In genomic region chr22:37037669-37038068, GRCh38 we compare ENCODE assay signal across 18 cellular contexts. TPM values are rescaled to one million over a fixed set of nuclear protein-coding genes. Genes with fewer than 3 reads are reported as not detected.
DNase-seq lines count a peak whose midpoint lies in the region; ATAC-seq, FAIRE-seq and TF ChIP-seq lines count a peak whose summit lies in the region.
"Had no signal": no experiment of that assay in that cellular context is flagged by ENCODE, and none has a peak within 500 bp of the region (broad histone marks: within the 10 kb centered on the region; RNA-seq: fewer than 3 reads in every experiment).

No MANE protein-coding gene starts in this region.

- H3K23ac ChIP-seq in mesenchymal stem cell (ENCODE audit: low read length in 2 of 2): no peak overlapping the region

- intact Hi-C loops in HepG2 (cut with micrococcal nuclease; ENCODE audit: unreplicated experiment): no loop called here
- intact Hi-C loops in right lobe of liver (cut with DNase I): no loop called here

- TF ChIP-seq POLR2A in HepG2 (IDR thresholded peaks at IDR 0.05; ENCODE audit: insufficient read depth in 1 of 2, low read depth in 2 of 2, low read length in 2 of 2): no peak
- TF ChIP-seq POLR2A in right lobe of liver (IDR thresholded peaks at IDR 0.05): no peak

- BruUV-seq in HepG2 (replicated peaks; lab: Mats Ljungman, UMichigan): no TSS peak

- FAIRE-seq in HepG2 (lab: Jason Lieb, UNC): no peak
- FAIRE-seq: GM12878, H54 had no signal

- H3K79me1 ChIP-seq in mesenchymal stem cell (replicated peaks; ENCODE audit: low read length, poor library complexity, severe bottlenecking): no peaks in the 10 kb centered on the region

- in situ Hi-C loops in HepG2 (cut with HindIII; ENCODE audit: extremely low pct_ligation_motif_present, low pct_unique_long_range_greater_than_20kb): no loop called here

- H3K4me3 ChIP-seq in HepG2 (replicated peaks in 1 of 3; ENCODE audit: insufficient read depth in 1 of 3, low read depth in 2 of 3, low read length in 3 of 3): no peak overlapping the region
- no peak overlapping the region for H3K4me3 ChIP-seq in right lobe of liver
- no peak overlapping the region for H3K4me3 ChIP-seq in mesenchymal stem cell (ENCODE audit: insufficient read depth in 1 of 2, low read depth in 1 of 2, low read length in 2 of 2)
- H3K4me3 ChIP-seq in hepatocyte: no peak overlapping the region
- H3K4me3 ChIP-seq: BLaER1 treated with 17β-estradiol and CSF1 and Interleukin-3, amounts not matched to agents 10 nM and 100 nM; GM12878 had no signal

- H3K27ac ChIP-seq in HepG2 (ENCODE audit: extremely low read length, insufficient read depth, low read length) (peak overlapping the region; percentile 11), right lobe of liver (no peak overlapping the region), mesenchymal stem cell (ENCODE audit: low read length, poor library complexity, severe bottlenecking) (no peak overlapping the region), hepatocyte (no peak overlapping the region)
- H3K27ac ChIP-seq: BLaER1 treated with 17β-estradiol and CSF1 and Interleukin-3, amounts not matched to agents 10 nM and 100 nM had no signal

- H3K27me3 ChIP-seq in HepG2 (ENCODE audit: control insufficient read depth in 1 of 2, insufficient read depth in 2 of 2, low read length in 2 of 2) (no peaks in the 10 kb centered on the region), right lobe of liver (no peaks in the 10 kb centered on the region), mesenchymal stem cell (ENCODE audit: control insufficient read depth in 1 of 2, insufficient read depth in 1 of 2, low read length in 2 of 2) (peaks cover 5 to 29% of the 10 kb centered on the region in 2 experiments), hepatocyte (no peaks in the 10 kb centered on the region)
- H3K27me3 ChIP-seq: BLaER1 treated with 17β-estradiol and CSF1 and Interleukin-3, amounts not matched to agents 10 nM and 100 nM had no signal

- H2AK5ac ChIP-seq in mesenchymal stem cell (ENCODE audit: low read length, severe bottlenecking): no peak overlapping the region

- POLR2A ChIA-PET in HepG2 (lab: Yijun Ruan, JAX): interaction anchor here (13.3 kb wide), 1 partner anchor 19 kb away, joined by 383 read pairs; the partner anchor contains the start of genes MPST and TST

- H3K79me2 ChIP-seq in HepG2 (ENCODE audit: insufficient read depth, low read length) (no peaks in the 10 kb centered on the region), hepatocyte (no peaks in the 10 kb centered on the region)

- DNase-seq in HepG2 (ENCODE audit: low spot score) (no peak), right lobe of liver (no peak), NCI-H2029 treated with DMSO at 0.1 percent for 48 hours (lab: John Stamatoyannopoulos, UW) (peak; percentile 50), mesenchymal stem cell (no peak), hepatocyte (ENCODE audit: low spot score) (no peak), cortex of kidney (lab: John Stamatoyannopoulos, UW) (no peak)
- DNase-seq: Calu3; CD8-positive, alpha-beta T cell; DMS 273 treated with DMSO at 0.1 percent for 48 hours; DMS53; DND-41; EL; HFFc6 had no signal

- H3K9me2 ChIP-seq in hepatocyte (replicated peaks; ENCODE audit: insufficient read depth): no peaks in the 10 kb centered on the region

- no peak overlapping the region for H3K4me2 ChIP-seq in HepG2 (ENCODE audit: low read depth, low read length)
- H3K4me2 ChIP-seq in mesenchymal stem cell (ENCODE audit: low read length, poor library complexity, severe bottlenecking): no peak overlapping the region
- no peak overlapping the region for H3K4me2 ChIP-seq in hepatocyte
- H3K4me2 ChIP-seq: BLaER1 treated with 17β-estradiol and CSF1 and Interleukin-3, amounts not matched to agents 10 nM and 100 nM had no signal

- no peak overlapping the region for H3K18ac ChIP-seq in mesenchymal stem cell (ENCODE audit: low read depth in 1 of 2, low read length in 2 of 2)

- H3K4ac ChIP-seq in mesenchymal stem cell (ENCODE audit: low read depth in 1 of 2, low read length in 2 of 2): no peak overlapping the region

- no peak for TF ChIP-seq CTCF in HepG2 (CRISPR knock-in tag; IDR thresholded peaks at IDR 0.05)
- no peak for TF ChIP-seq CTCF in right lobe of liver (IDR thresholded peaks at IDR 0.05)
- TF ChIP-seq CTCF in hepatocyte (IDR thresholded peaks at IDR 0.05; ENCODE audit: poor library complexity): no peak

- no peak overlapping the region for H3K14ac ChIP-seq in mesenchymal stem cell (ENCODE audit: low read length in 2 of 2)

- TF ChIP-seq RAD21 in HepG2 (CRISPR knock-in tag; IDR thresholded peaks at IDR 0.05): no peak

- no peak overlapping the region for H2BK12ac ChIP-seq in mesenchymal stem cell (ENCODE audit: low read length in 2 of 2)

- no peak overlapping the region for H4K8ac ChIP-seq in mesenchymal stem cell (ENCODE audit: low read length)

- 85% methylated on average over 14 of the region's 14 CpGs for WGBS in HepG2 (ENCODE audit: low lambda C conversion rate)
- 63% methylated on average over 12 of the region's 14 CpGs for WGBS in right lobe of liver (ENCODE audit: insufficient coverage, low coverage, low lambda C conversion rate, missing lambda C conversion rate)
- WGBS in mesenchymal stem cell: 73% methylated on average over 14 of the region's 14 CpGs
- 75% methylated on average over 13 of the region's 14 CpGs for WGBS in hepatocyte (ENCODE audit: low lambda C conversion rate, missing lambda C conversion rate)

- H2AFZ ChIP-seq in HepG2 (ENCODE audit: low read length): no peak overlapping the region
- H2AFZ ChIP-seq in mesenchymal stem cell (ENCODE audit: low read depth, low read length): no peak overlapping the region
- no peak overlapping the region for H2AFZ ChIP-seq in hepatocyte

- H3K4me1 ChIP-seq in HepG2 (ENCODE audit: insufficient read depth, low read length) (peaks cover 85% of the 10 kb centered on the region), right lobe of liver (peaks cover 0 to 24% (median 12%) of the 10 kb centered on the region in 4 donors), mesenchymal stem cell (ENCODE audit: control insufficient read depth, insufficient read depth, low read depth, low read length) (peaks cover 14% of the 10 kb centered on the region), hepatocyte (ENCODE audit: insufficient read depth) (peaks cover 22% of the 10 kb centered on the region)

- H4K20me1 ChIP-seq in HepG2 (ENCODE audit: insufficient read depth, low read length) (no peaks in the 10 kb centered on the region), hepatocyte (ENCODE audit: insufficient read depth, poor library complexity, severe bottlenecking) (no peaks in the 10 kb centered on the region)
- H4K20me1 ChIP-seq: BLaER1 treated with 17β-estradiol and CSF1 and Interleukin-3, amounts not matched to agents 10 nM and 100 nM had no signal

- CTCF ChIA-PET in HepG2 (lab: Yijun Ruan, JAX; ENCODE audit: low intra/inter-chr PET ratio, low total read pairs): no interaction called here

- H3K9me3 ChIP-seq in HepG2 (ENCODE audit: low read length) (no peaks in the 10 kb centered on the region), right lobe of liver (no peaks in the 10 kb centered on the region), mesenchymal stem cell (ENCODE audit: control insufficient read depth, low read length) (no peaks in the 10 kb centered on the region), hepatocyte (ENCODE audit: low read depth) (no peaks in the 10 kb centered on the region)
- H3K9me3 ChIP-seq: BLaER1 treated with 17β-estradiol and CSF1 and Interleukin-3, amounts not matched to agents 10 nM and 100 nM had no signal

- no peaks in the 10 kb centered on the region for H3K36me3 ChIP-seq in HepG2 (replicated peaks in 1 of 2; ENCODE audit: control insufficient read depth in 1 of 2, insufficient read depth in 2 of 2, low read length in 2 of 2)
- H3K36me3 ChIP-seq in right lobe of liver: no peaks in the 10 kb centered on the region
- no peaks in the 10 kb centered on the region for H3K36me3 ChIP-seq in mesenchymal stem cell (ENCODE audit: control insufficient read depth in 1 of 2, insufficient read depth in 2 of 2, low read depth in 1 of 2, low read length in 2 of 2)
- no peaks in the 10 kb centered on the region for H3K36me3 ChIP-seq in hepatocyte (replicated peaks; ENCODE audit: insufficient read depth, low read depth)
- H3K36me3 ChIP-seq: BLaER1 treated with 17β-estradiol and CSF1 and Interleukin-3, amounts not matched to agents 10 nM and 100 nM had no signal

- H3K9ac ChIP-seq in HepG2 (ENCODE audit: insufficient read depth, low read depth, low read length) (no peak overlapping the region), mesenchymal stem cell (ENCODE audit: low read length) (no peak overlapping the region)
- H3K9ac ChIP-seq: BLaER1 treated with 17β-estradiol and CSF1 and Interleukin-3, amounts not matched to agents 10 nM and 100 nM had no signal

- TF ChIP-seq EP300 in HepG2 (IDR thresholded peaks at IDR 0.05; ENCODE audit: low read depth in 2 of 2, low read length in 2 of 2) (no peak), HepG2 (CRISPR knock-in tag; IDR thresholded peaks at IDR 0.05; ENCODE audit: borderline replicate concordance) (no peak)

- no peak overlapping the region for H2BK5ac ChIP-seq in mesenchymal stem cell (ENCODE audit: low read depth, low read length, poor library complexity, severe bottlenecking)

- H4K91ac ChIP-seq in mesenchymal stem cell (ENCODE audit: low read length): no peak overlapping the region

- ATAC-seq in HepG2: no peak
- no peak for ATAC-seq in right lobe of liver
- ATAC-seq in GM21381 (IDR thresholded peaks at IDR 0.05; ENCODE audit: unreplicated experiment): no peak
- ATAC-seq: CD8-positive, alpha-beta T cell; GM12878; HCT116 had no signal

- H2BK120ac ChIP-seq in mesenchymal stem cell (ENCODE audit: low read depth, low read length): no peak overlapping the region

- H2BK15ac ChIP-seq in mesenchymal stem cell (ENCODE audit: low read depth, poor library complexity, severe bottlenecking): peak overlapping the region; percentile 8

RNA-seq across cellular contexts. Expression of gene KCTD17, which starts 13.9 kb away (rescaled TPM):
- total RNA-seq in HepG2 (2016; rRNA removed; fragmentation: Illumina TruSeq; extraction: Trizol) (4.5 and 5.3 TPM in 2 replicates), right lobe of liver (1 to 10 TPM; 2.0 to 9.7 (median 4.4) TPM), hepatocyte (15.2 and 22.6 TPM in 2 replicates)
- total RNA-seq in HepG2 (2016; cell fraction: cytosol; rRNA removed; fragmentation: Illumina TruSeq; extraction: Trizol; ENCODE audit: low read depth): 2.1 and 2.4 TPM in 2 replicates
- 3.3 and 4.9 TPM in 2 replicates for total RNA-seq in HepG2 (2016; cell fraction: insoluble cytoplasmic fraction; rRNA removed; fragmentation: Illumina TruSeq; extraction: Trizol)
- 3.7 and 3.8 TPM in 2 replicates for total RNA-seq in HepG2 (2016; cell fraction: membrane; rRNA removed; fragmentation: Illumina TruSeq; extraction: Trizol)
- total RNA-seq in HepG2 (2016; cell fraction: nucleus; rRNA removed; fragmentation: Illumina TruSeq; extraction: Trizol): 2.9 and 4.4 TPM in 2 replicates
- polyA plus RNA-seq in HepG2 (2011; rRNA removed) (11.7 and 17.4 TPM in 2 replicates), hepatocyte (25.4 and 33.4 TPM in 2 replicates)
- polyA plus RNA-seq in HepG2 (2011; cell fraction: cytosol; rRNA removed): 11.0 and 11.5 TPM in 2 replicates
- 52.2 and 53.1 TPM in 2 replicates for polyA plus RNA-seq in HepG2 (2011; cell fraction: nucleus; rRNA removed)
- 5.3 and 11.6 TPM in 2 replicates for polyA plus RNA-seq in HepG2 (2012)
- polyA plus RNA-seq in HepG2 (2016; cell fraction: cytosol; fragmentation: Illumina TruSeq; extraction: Trizol; ENCODE audit: low read depth): 2.5 and 3.1 TPM in 2 replicates
- 4.6 and 5.0 TPM in 2 replicates for polyA plus RNA-seq in HepG2 (2016; cell fraction: insoluble cytoplasmic fraction; fragmentation: Illumina TruSeq; extraction: Trizol; ENCODE audit: low read depth)
- 2.8 and 4.0 TPM in 2 replicates for polyA plus RNA-seq in HepG2 (2016; cell fraction: membrane; fragmentation: Illumina TruSeq; extraction: Trizol; ENCODE audit: low read depth)
- 5.0 and 5.9 TPM in 2 replicates for polyA plus RNA-seq in HepG2 (2016; cell fraction: nucleus; fragmentation: Illumina TruSeq; extraction: Trizol; ENCODE audit: insufficient read depth, low read depth)
- polyA minus RNA-seq in HepG2 (2011; rRNA and poly(A)+ RNA removed; ENCODE audit: low replicate concordance): 0.28 and 24.0 TPM in 2 replicates
- 4.6 and 5.1 TPM in 2 replicates for polyA minus RNA-seq in HepG2 (2011; cell fraction: cytosol; rRNA and poly(A)+ RNA removed)
- 6.8 and 7.3 TPM in 2 replicates for polyA minus RNA-seq in HepG2 (2011; cell fraction: nucleus; rRNA and poly(A)+ RNA removed)
- polyA plus RNA-seq in mesenchymal stem cell (2013, experiment 1 of 2): 17.9 TPM
- 20.1 TPM for polyA plus RNA-seq in mesenchymal stem cell (2013, experiment 2 of 2)

RNA-seq across cellular contexts. Expression of gene MPST, which starts 18.1 kb away (rescaled TPM):
- total RNA-seq in HepG2 (2016; rRNA removed; fragmentation: Illumina TruSeq; extraction: Trizol): 94.8 and 133 TPM in 2 replicates
- 214 and 241 TPM in 2 replicates for total RNA-seq in HepG2 (2016; cell fraction: cytosol; rRNA removed; fragmentation: Illumina TruSeq; extraction: Trizol; ENCODE audit: low read depth)
- total RNA-seq in HepG2 (2016; cell fraction: insoluble cytoplasmic fraction; rRNA removed; fragmentation: Illumina TruSeq; extraction: Trizol): 83.9 and 129 TPM in 2 replicates
- 236 and 281 TPM in 2 replicates for total RNA-seq in HepG2 (2016; cell fraction: membrane; rRNA removed; fragmentation: Illumina TruSeq; extraction: Trizol)
- total RNA-seq in HepG2 (2016; cell fraction: nucleus; rRNA removed; fragmentation: Illumina TruSeq; extraction: Trizol): 43.0 and 55.9 TPM in 2 replicates
- polyA plus RNA-seq in HepG2 (2011; rRNA removed): 141 and 191 TPM in 2 replicates
- 159 and 302 TPM in 2 replicates for polyA plus RNA-seq in HepG2 (2011; cell fraction: cytosol; rRNA removed)
- 297 and 319 TPM in 2 replicates for polyA plus RNA-seq in HepG2 (2011; cell fraction: nucleus; rRNA removed)
- polyA plus RNA-seq in HepG2 (2012): 112 and 147 TPM in 2 replicates
- polyA plus RNA-seq in HepG2 (2016; cell fraction: cytosol; fragmentation: Illumina TruSeq; extraction: Trizol; ENCODE audit: low read depth): 221 and 245 TPM in 2 replicates
- 107 and 116 TPM in 2 replicates for polyA plus RNA-seq in HepG2 (2016; cell fraction: insoluble cytoplasmic fraction; fragmentation: Illumina TruSeq; extraction: Trizol; ENCODE audit: low read depth)
- polyA plus RNA-seq in HepG2 (2016; cell fraction: membrane; fragmentation: Illumina TruSeq; extraction: Trizol; ENCODE audit: low read depth): 209 and 227 TPM in 2 replicates
- polyA plus RNA-seq in HepG2 (2016; cell fraction: nucleus; fragmentation: Illumina TruSeq; extraction: Trizol; ENCODE audit: insufficient read depth, low read depth): 107 and 117 TPM in 2 replicates
- polyA minus RNA-seq in HepG2 (2011; rRNA and poly(A)+ RNA removed; ENCODE audit: low replicate concordance): 17.7 and 144 TPM in 2 replicates
- polyA minus RNA-seq in HepG2 (2011; cell fraction: cytosol; rRNA and poly(A)+ RNA removed): 94.1 and 104 TPM in 2 replicates
- polyA minus RNA-seq in HepG2 (2011; cell fraction: nucleus; rRNA and poly(A)+ RNA removed): 39.0 and 46.2 TPM in 2 replicates
- total RNA-seq in right lobe of liver: 100 to 1,000 TPM; 153 to 301 (median 214) TPM
- 81.0 TPM for polyA plus RNA-seq in mesenchymal stem cell (2013, experiment 1 of 2)
- 80.4 TPM for polyA plus RNA-seq in mesenchymal stem cell (2013, experiment 2 of 2)
- 136 and 156 TPM in 2 replicates for total RNA-seq in hepatocyte
- polyA plus RNA-seq in hepatocyte: 179 and 193 TPM in 2 replicates

RNA-seq across cellular contexts. Expression of gene TST, which starts 18.4 kb away (rescaled TPM):
- 44.1 and 44.6 TPM in 2 replicates for total RNA-seq in HepG2 (2016; rRNA removed; fragmentation: Illumina TruSeq; extraction: Trizol)
- total RNA-seq in HepG2 (2016; cell fraction: cytosol; rRNA removed; fragmentation: Illumina TruSeq; extraction: Trizol; ENCODE audit: low read depth): 13.7 and 15.5 TPM in 2 replicates
- total RNA-seq in HepG2 (2016; cell fraction: insoluble cytoplasmic fraction; rRNA removed; fragmentation: Illumina TruSeq; extraction: Trizol): 40.1 and 44.0 TPM in 2 replicates
- total RNA-seq in HepG2 (2016; cell fraction: membrane; rRNA removed; fragmentation: Illumina TruSeq; extraction: Trizol): 17.1 and 24.3 TPM in 2 replicates
- 22.6 and 23.7 TPM in 2 replicates for total RNA-seq in HepG2 (2016; cell fraction: nucleus; rRNA removed; fragmentation: Illumina TruSeq; extraction: Trizol)
- polyA plus RNA-seq in HepG2 (2011; rRNA removed): 63.6 and 86.4 TPM in 2 replicates
- polyA plus RNA-seq in HepG2 (2011; cell fraction: cytosol; rRNA removed): 76.5 and 98.4 TPM in 2 replicates
- polyA plus RNA-seq in HepG2 (2011; cell fraction: nucleus; rRNA removed): 54.5 and 63.2 TPM in 2 replicates
- polyA plus RNA-seq in HepG2 (2012): 53.9 and 67.5 TPM in 2 replicates
- polyA plus RNA-seq in HepG2 (2016; cell fraction: cytosol; fragmentation: Illumina TruSeq; extraction: Trizol; ENCODE audit: low read depth): 13.5 and 13.9 TPM in 2 replicates
- polyA plus RNA-seq in HepG2 (2016; cell fraction: insoluble cytoplasmic fraction; fragmentation: Illumina TruSeq; extraction: Trizol; ENCODE audit: low read depth): 41.1 and 43.9 TPM in 2 replicates
- polyA plus RNA-seq in HepG2 (2016; cell fraction: membrane; fragmentation: Illumina TruSeq; extraction: Trizol; ENCODE audit: low read depth): 14.3 and 18.2 TPM in 2 replicates
- polyA plus RNA-seq in HepG2 (2016; cell fraction: nucleus; fragmentation: Illumina TruSeq; extraction: Trizol; ENCODE audit: insufficient read depth, low read depth): 31.5 and 36.8 TPM in 2 replicates
- polyA minus RNA-seq in HepG2 (2011; rRNA and poly(A)+ RNA removed; ENCODE audit: low replicate concordance): 30.9 and 77.7 TPM in 2 replicates
- 20.6 and 23.0 TPM in 2 replicates for polyA minus RNA-seq in HepG2 (2011; cell fraction: cytosol; rRNA and poly(A)+ RNA removed)
- polyA minus RNA-seq in HepG2 (2011; cell fraction: nucleus; rRNA and poly(A)+ RNA removed): 24.1 and 24.4 TPM in 2 replicates
- total RNA-seq in right lobe of liver: 100 to 1,000 TPM; 223 to 355 (median 321) TPM
- polyA plus RNA-seq in mesenchymal stem cell (2013, experiment 1 of 2): 38.9 TPM
- polyA plus RNA-seq in mesenchymal stem cell (2013, experiment 2 of 2): 40.6 TPM
- total RNA-seq in hepatocyte: 111 and 114 TPM in 2 replicates
- polyA plus RNA-seq in hepatocyte: 47.0 and 50.2 TPM in 2 replicates
- total RNA-seq: CD8-positive, alpha-beta T cell had no signal
